8 cellular contexts compared by ENCODE assay signal in genomic region chr14:23910081-23910875, GRCh38. TPM values are rescaled to one million over a fixed set of nuclear protein-coding genes. Genes with fewer than 3 reads are reported as not detected.
DNase-seq lines count a peak whose midpoint lies in the region; TF ChIP-seq lines count a peak whose summit lies in the region.
"Had no signal": no experiment of that assay in that cellular context is flagged by ENCODE, and none has a peak within 500 bp of the region (broad histone marks: within the 10 kb centered on the region; RNA-seq: fewer than 3 reads in every experiment).

No MANE protein-coding gene starts in this region.

- no peaks in the 10 kb centered on the region for H3K4me1 ChIP-seq in Peyer's patch

- no peak overlapping the region for H3K27ac ChIP-seq in Peyer's patch

- H3K36me3 ChIP-seq in Peyer's patch: no peaks in the 10 kb centered on the region

- no peak overlapping the region for H3K4me3 Mint-ChIP-seq in nephron progenitor cell

- H3K4me1 Mint-ChIP-seq in nephron progenitor cell: no peaks in the 10 kb centered on the region

- H3K36me3 Mint-ChIP-seq in nephron progenitor cell (ENCODE audit: low read depth): no peaks in the 10 kb centered on the region

- DNase-seq in ELF-1 (ENCODE audit: low read depth, low spot score) (peak; percentile 90), HT1080 (ENCODE audit: low read depth) (peak; percentile 63), Peyer's patch (peak in 2 of 3 donors; percentile 62 to 68), epidermal melanocyte (ENCODE audit: insufficient read length, low spot score) (peak; percentile 39), nephron progenitor cell (peak; percentile 63), activated gamma-delta T cell (lab: John Stamatoyannopoulos, UW) (no peak), activated gamma-delta T cell treated with Interleukin-2 at 50 U/mL for 16 hours (no peak)

- no peaks in the 10 kb centered on the region for H3K9me3 ChIP-seq in Peyer's patch

- H3K27me3 Mint-ChIP-seq in nephron progenitor cell (ENCODE audit: low read depth, poor library complexity): peaks cover 19% of the 10 kb centered on the region

- no peak overlapping the region for H3K27ac Mint-ChIP-seq in nephron progenitor cell

- no peak overlapping the region for H3K4me3 ChIP-seq in Peyer's patch
- H3K4me3 ChIP-seq: skin epidermis had no signal

- H3K27me3 ChIP-seq in Peyer's patch: no peaks in the 10 kb centered on the region

- peaks cover 3% of the 10 kb centered on the region for H3K9me3 Mint-ChIP-seq in nephron progenitor cell

- TF ChIP-seq POLR2A in Peyer's patch (IDR thresholded peaks at IDR 0.05): no peak

- TF ChIP-seq CTCF in Peyer's patch (IDR thresholded peaks at IDR 0.05) (peak in 4 of 6 experiments; percentile 60 to 76 (median 68)), nephron progenitor cell (IDR thresholded peaks at IDR 0.05) (peak; percentile 70)

RNA-seq across cellular contexts. Expression of gene DHRS4, which starts 43.3 kb away (rescaled TPM):
- 36.9 and 37.4 TPM in 2 replicates for total RNA-seq in HT1080 (2014; rRNA removed; shearing (Covaris generic))
- 43.7 and 45.4 TPM in 2 replicates for polyA plus RNA-seq in HT1080 (2015; cell fraction: cytosol; rRNA removed)
- polyA plus RNA-seq in HT1080 (2015; cell fraction: nucleus; rRNA removed): 23.8 and 26.5 TPM in 2 replicates
- 10 to 100 TPM; 52.8 to 77.9 (median 62.4) TPM for total RNA-seq in Peyer's patch

Comparison
In these comparisons a context has a peak if more than half of its experiments do, and no peak if none do; other contexts are left out.
1. DNase-seq: peak in ELF-1 (single experiment), HT1080 (single experiment), Peyer's patch (2 of 3), epidermal melanocyte (single experiment) and nephron progenitor cell (single experiment); none in activated gamma-delta T cell (single experiment) and activated gamma-delta T cell treated with Interleukin-2 at 50 U/mL for 16 hours (single experiment).